ENCODE assay signal across 3 cellular contexts in genomic region chr2:72148975-72149555, GRCh38.
TF ChIP-seq lines count a peak whose summit lies in the region.

No MANE protein-coding gene starts in this region.

TF ChIP-seq in A549, 52 proteins besides CTCF, POLR2A, EP300 and RAD21 (continued from another document):
- peak; percentile 52; the same call in 1 of the 2 replicates for TF ChIP-seq MAX (IDR thresholded peaks at IDR 0.05)

TF ChIP-seq in GM23338, 12 proteins besides CTCF, POLR2A, EP300 and RAD21:
- TF ChIP-seq ETS1 (IDR thresholded peaks at IDR 0.05) (no peak), POLR2AphosphoS5 (IDR thresholded peaks at IDR 0.05; ENCODE audit: low read depth) (no peak), EZH2 (IDR thresholded peaks at IDR 0.05; ENCODE audit: low read depth, unreplicated experiment) (peak; percentile 89), CREB1 (CRISPR knock-in tag; IDR thresholded peaks at IDR 0.05; ENCODE audit: low read depth) (no peak), ZNF462 (CRISPR knock-in tag; IDR thresholded peaks at IDR 0.05) (no peak), ZNF331 (CRISPR knock-in tag; IDR thresholded peaks at IDR 0.05; ENCODE audit: low read depth) (no peak), NANOG (IDR thresholded peaks at IDR 0.05; ENCODE audit: borderline replicate concordance) (no peak)

TF ChIP-seq in WTC11, 78 proteins besides CTCF, POLR2A, EP300 and RAD21 (continued from another document):
- no peak for TF ChIP-seq ZNF532 (CRISPR knock-in tag; IDR thresholded peaks at IDR 0.05; ENCODE audit: borderline replicate concordance)
- no peak for TF ChIP-seq FOXP1 (CRISPR knock-in tag; IDR thresholded peaks at IDR 0.05; ENCODE audit: borderline replicate concordance)
- TF ChIP-seq ZNF281 (CRISPR knock-in tag; IDR thresholded peaks at IDR 0.05): no peak
- TF ChIP-seq ESRRA (CRISPR knock-in tag; IDR thresholded peaks at IDR 0.05; ENCODE audit: borderline replicate concordance): no peak
- TF ChIP-seq CBFB (CRISPR knock-in tag; IDR thresholded peaks at IDR 0.05; ENCODE audit: low read depth): no peak
- TF ChIP-seq FOXP4 (CRISPR knock-in tag; IDR thresholded peaks at IDR 0.05): 0 out of 2 replicates have a peak, but pooled peaks have one; percentile 18
- no peak for TF ChIP-seq MYBL2 (CRISPR knock-in tag; IDR thresholded peaks at IDR 0.05)
- TF ChIP-seq ETV6 (CRISPR knock-in tag; IDR thresholded peaks at IDR 0.05): no peak
- 0 out of 2 replicates have a peak, but pooled peaks have one; percentile 21 for TF ChIP-seq PRDM15 (CRISPR knock-in tag; IDR thresholded peaks at IDR 0.05)
